ENCODE assay signal across 9 cellular contexts in genomic region chr6:158040804-158041347, GRCh38. TPM values are rescaled to one million over a fixed set of nuclear protein-coding genes. Genes with fewer than 3 reads are reported as not detected.
DNase-seq lines count a peak whose midpoint lies in the region; ATAC-seq and TF ChIP-seq lines count a peak whose summit lies in the region.
"Had no signal": no experiment of that assay in that cellular context is flagged by ENCODE, and none has a peak within 500 bp of the region (broad histone marks: within the 10 kb centered on the region; RNA-seq: fewer than 3 reads in every experiment).

No MANE protein-coding gene starts in this region.

- H3K4ac ChIP-seq in IMR-90 (ENCODE audit: low read depth, low read length), result peak overlapping the region; percentile 99

- peak overlapping the region in 3 of 7 donors; percentile 17 to 68 (median 26) for H3K27ac Mint-ChIP-seq in CD4-positive, alpha-beta memory T cell

- peak overlapping the region; percentile 95 for H3K14ac ChIP-seq in IMR-90 (replicated peaks; ENCODE audit: low read depth, low read length)

- H4K91ac ChIP-seq in IMR-90 (ENCODE audit: insufficient read depth, low read depth, low read length), result peak overlapping the region; percentile 99

- TF ChIP-seq POLR2A in IMR-90 (IDR thresholded peaks at IDR 0.05; ENCODE audit: low read depth, low read length), result no peak; the same call in 1 of the 2 replicates

- H3K27ac ChIP-seq in IMR-90 (ENCODE audit: insufficient read depth, low read length), result peak overlapping the region; percentile 97
- H3K27ac ChIP-seq in angular gyrus (ENCODE audit: low read depth, low read length), result peak overlapping the region; percentile 92
- H3K27ac ChIP-seq in right atrium auricular region, result peak overlapping the region; percentile 94 to 95
- peak overlapping the region; percentile 85 for H3K27ac ChIP-seq in substantia nigra (ENCODE audit: low read depth, low read length, poor library complexity, severe bottlenecking)
- no peak overlapping the region for H3K27ac ChIP-seq in CD4-positive, alpha-beta memory T cell (ENCODE audit: low read depth, low read length)
- H3K27ac ChIP-seq: SK-N-MC had no signal

- H3K4me1 ChIP-seq in IMR-90 (ENCODE audit: control insufficient read depth, insufficient read depth, low read length), result peaks cover 43% of the 10 kb centered on the region
- H3K4me1 ChIP-seq in right atrium auricular region, result peaks cover 0 to 63% of the 10 kb centered on the region in 2 donors
- H3K4me1 ChIP-seq in CD4-positive, alpha-beta memory T cell (ENCODE audit: insufficient read depth, low read length), result peaks cover 6% of the 10 kb centered on the region

- DNase-seq in IMR-90 (peak; percentile 90), right atrium auricular region (ENCODE audit: low spot score) (no peak), substantia nigra (lab: John Stamatoyannopoulos, UW) (no peak), middle frontal gyrus (ENCODE audit: extremely low spot score, low spot score) (no peak)
- no peak for DNase-seq in CD4-positive, alpha-beta memory T cell

- TF ChIP-seq CTCF in IMR-90 (conservative IDR thresholded peaks at IDR 0.05; ENCODE audit: low read depth, low read length) (no peak), right atrium auricular region (IDR thresholded peaks at IDR 0.05) (no peak)

- H3K27me3 Mint-ChIP-seq in CD4-positive, alpha-beta memory T cell, result no peaks in the 10 kb centered on the region

- peak overlapping the region; percentile 96 for H3K23ac ChIP-seq in IMR-90 (ENCODE audit: low read depth, low read length)

- H4K8ac ChIP-seq in IMR-90 (ENCODE audit: low read depth in 2 of 2, low read length in 2 of 2), result peak overlapping the region; percentile 84 to 95

- H3K56ac ChIP-seq in IMR-90 (ENCODE audit: extremely low read depth, insufficient read depth, low read length), result peak overlapping the region; percentile 96

- H3K36me3 ChIP-seq in IMR-90 (ENCODE audit: control insufficient read depth, insufficient read depth, low read length) (peaks cover 24% of the 10 kb centered on the region), right atrium auricular region (peaks cover 4% of the 10 kb centered on the region)
- H3K36me3 ChIP-seq in CD4-positive, alpha-beta memory T cell (ENCODE audit: insufficient read depth, low read length), result peaks cover 16% of the 10 kb centered on the region

- H3K9me1 ChIP-seq in IMR-90 (ENCODE audit: insufficient read depth, low read length), result peaks cover 52% of the 10 kb centered on the region

- H3K4me3 Mint-ChIP-seq in CD4-positive, alpha-beta memory T cell, result no peak overlapping the region

- H3K79me1 ChIP-seq in IMR-90 (ENCODE audit: low read depth in 1 of 2, low read length in 2 of 2), result peaks cover 33 to 85% of the 10 kb centered on the region in 2 experiments

- H2AK9ac ChIP-seq in IMR-90 (replicated peaks; ENCODE audit: low read depth, low read length, poor library complexity), result peak overlapping the region; percentile 99

- H2BK15ac ChIP-seq in IMR-90 (ENCODE audit: low read depth, low read length), result peak overlapping the region; percentile 68; the same call in 2 of the 3 replicates

- dilution Hi-C loops in IMR-90 (cut with HindIII; ENCODE audit: low sequenced_read_pairs, unreplicated experiment), result no loop called here

- no peaks in the 10 kb centered on the region for H4K20me1 ChIP-seq in IMR-90 (ENCODE audit: insufficient read depth, low read length)

- intact Hi-C loops in IMR-90 (cut with micrococcal nuclease), result loop anchor here (2.0 to 5.0 kb wide), 3 partner anchors 14 to 59 kb away; partner anchors contain the start of gene SYNJ2
- intact Hi-C loops in CD4-positive, alpha-beta memory T cell (cut with micrococcal nuclease), result loop anchor here (2.0 kb wide), 1 partner anchor 14 kb away; no protein-coding TSS in a partner anchor

- H3K27me3 ChIP-seq in IMR-90 (ENCODE audit: control insufficient read depth, insufficient read depth, low read length) (no peaks in the 10 kb centered on the region), right atrium auricular region (no peaks in the 10 kb centered on the region)
- no peaks in the 10 kb centered on the region for H3K27me3 ChIP-seq in CD4-positive, alpha-beta memory T cell (ENCODE audit: insufficient read depth, low read length)

- H2BK120ac ChIP-seq in IMR-90 (ENCODE audit: low read depth, low read length), result peak overlapping the region; percentile 98

- H3K4me1 Mint-ChIP-seq in CD4-positive, alpha-beta memory T cell, result peaks cover 6 to 31% (median 16%) of the 10 kb centered on the region in 4 donors

- ATAC-seq in IMR-90 (ENCODE audit: low read depth), result peak; percentile 36
- ATAC-seq in HG02798 (IDR thresholded peaks at IDR 0.05; ENCODE audit: poor library complexity, unreplicated experiment), result no peak

- POLR2A ChIA-PET in IMR-90 (lab: Charles Lee; ENCODE audit: unreplicated experiment), result no interaction called here
- POLR2A ChIA-PET in CD4-positive, alpha-beta memory T cell (lab: Charles Lee; ENCODE audit: partially characterized antibody), result no interaction called here

- H3K4me3 ChIP-seq in IMR-90 (ENCODE audit: insufficient read depth, low read depth, low read length) (peak overlapping the region; percentile 3; the same call in 1 of the 2 replicates), right atrium auricular region (no peak overlapping the region)
- no peak overlapping the region for H3K4me3 ChIP-seq in CD4-positive, alpha-beta memory T cell (ENCODE audit: low read length in 2 of 2)
- H3K4me3 ChIP-seq: SK-N-MC had no signal

- peak overlapping the region; percentile 98 for H2AK5ac ChIP-seq in IMR-90 (ENCODE audit: low read depth, low read length)

- BruUV-seq in IMR-90 (replicated peaks; lab: Mats Ljungman, UMichigan), result no TSS peak

- peak overlapping the region; percentile 2 for H2AFZ ChIP-seq in IMR-90 (replicated peaks; ENCODE audit: low read length, poor library complexity)

- CTCF ChIA-PET in IMR-90 (lab: Yijun Ruan, JAX), result interaction anchor here (0.6 to 1.2 kb wide), 2 partner anchors 15 to 27 kb away, joined by 3 to 5 read pairs; no protein-coding TSS in a partner anchor
- CTCF ChIA-PET in CD4-positive, alpha-beta memory T cell (lab: Charles Lee; ENCODE audit: partially characterized antibody), result interaction anchor here (4.1 kb wide), 1 partner anchor 15 kb away, joined by 19 read pairs; no protein-coding TSS in a partner anchor

- peak overlapping the region; percentile 80 for H3K4me2 ChIP-seq in IMR-90 (ENCODE audit: low read depth, low read length)

- H3K36me3 Mint-ChIP-seq in CD4-positive, alpha-beta memory T cell, result peaks cover 42 to 44% of the 10 kb centered on the region in 2 donors

- H3K9me3 ChIP-seq in IMR-90 (ENCODE audit: control insufficient read depth, insufficient read depth, low read length) (no peaks in the 10 kb centered on the region), right atrium auricular region (no peaks in the 10 kb centered on the region)
- H3K9me3 ChIP-seq in CD4-positive, alpha-beta memory T cell (ENCODE audit: control insufficient read depth in 1 of 2, low read length in 2 of 2), result no peaks in the 10 kb centered on the region

- peak; percentile 1; the same call in 1 of the 2 replicates for TF ChIP-seq RAD21 in IMR-90 (IDR thresholded peaks at IDR 0.05; ENCODE audit: low read length)

- 0% methylated on average over 3 of the region's 12 CpGs; no CpG with 5 or more reads in 1 of the 2 experiments for WGBS in IMR-90 (ENCODE audit: extremely low coverage in 2 of 2, insufficient read length in 1 of 2), 2 experiments

- peak overlapping the region; percentile 99 for H2BK5ac ChIP-seq in IMR-90 (ENCODE audit: low read depth, low read length, poor library complexity, severe bottlenecking)

- H3K9ac ChIP-seq in IMR-90 (ENCODE audit: low read depth, low read length), result peak overlapping the region; percentile 82

- H3K9me3 Mint-ChIP-seq in CD4-positive, alpha-beta memory T cell, result no peaks in the 10 kb centered on the region
- H3K9me3 Mint-ChIP-seq: activated naive CD4-positive, alpha-beta T cell treated with anti-CD3 and anti-CD28 coated beads, Interleukin-2, amount 50 U/mL, for 72 hours had no signal

- H2BK20ac ChIP-seq in IMR-90 (ENCODE audit: low read depth, low read length), result peak overlapping the region; percentile 98

- H4K5ac ChIP-seq in IMR-90 (ENCODE audit: low read depth, low read length), result peak overlapping the region; percentile 95

- H3K18ac ChIP-seq in IMR-90 (ENCODE audit: low read depth, low read length), result peak overlapping the region; percentile 94

- in situ Hi-C loops in IMR-90 (cut with MboI; ENCODE audit: low sequenced_read_pairs), result no loop called here

TF ChIP-seq in IMR-90, 13 proteins besides CTCF, POLR2A, EP300 and RAD21 (continues in another document):
- TF ChIP-seq RFX5 (IDR thresholded peaks at IDR 0.05; ENCODE audit: low read depth, low read length), result no peak
- TF ChIP-seq RCOR1 (IDR thresholded peaks at IDR 0.05; ENCODE audit: insufficient replicate concordance, low read length), result peak; percentile 34
- TF ChIP-seq CEBPB (IDR thresholded peaks at IDR 0.05; ENCODE audit: low read depth, low read length), result no peak
- 0 out of 2 replicates have a peak, but pooled peaks have one; percentile 49 for TF ChIP-seq NFE2L2 (IDR thresholded peaks at IDR 0.05; ENCODE audit: low read depth, low read length)
- TF ChIP-seq, protein P1, sequence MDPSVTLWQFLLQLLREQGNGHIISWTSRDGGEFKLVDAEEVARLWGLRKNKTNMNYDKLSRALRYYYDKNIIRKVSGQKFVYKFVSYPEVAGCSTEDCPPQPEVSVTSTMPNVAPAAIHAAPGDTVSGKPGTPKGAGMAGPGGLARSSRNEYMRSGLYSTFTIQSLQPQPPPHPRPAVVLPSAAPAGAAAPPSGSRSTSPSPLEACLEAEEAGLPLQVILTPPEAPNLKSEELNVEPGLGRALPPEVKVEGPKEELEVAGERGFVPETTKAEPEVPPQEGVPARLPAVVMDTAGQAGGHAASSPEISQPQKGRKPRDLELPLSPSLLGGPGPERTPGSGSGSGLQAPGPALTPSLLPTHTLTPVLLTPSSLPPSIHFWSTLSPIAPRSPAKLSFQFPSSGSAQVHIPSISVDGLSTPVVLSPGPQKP (IDR thresholded peaks at IDR 0.05; ENCODE audit: borderline replicate concordance, low read depth, low read length), result no peak
- peak; percentile 64 for TF ChIP-seq BHLHE40 (IDR thresholded peaks at IDR 0.05; ENCODE audit: low read depth, low read length)
- TF ChIP-seq MAZ (IDR thresholded peaks at IDR 0.05; ENCODE audit: borderline replicate concordance, low read depth, low read length), result peak; percentile 31
- 0 out of 2 replicates have a peak, but pooled peaks have one; percentile 83 for TF ChIP-seq CHD1 (IDR thresholded peaks at IDR 0.05; ENCODE audit: low read depth, low read length)
- no peak for TF ChIP-seq SMC3 (IDR thresholded peaks at IDR 0.05; ENCODE audit: low read depth, low read length)
- no peak for TF ChIP-seq FOS (IDR thresholded peaks at IDR 0.05; ENCODE audit: low read depth, low read length)
- TF ChIP-seq MXI1 (IDR thresholded peaks at IDR 0.05; ENCODE audit: borderline replicate concordance, low read depth, low read length), result no peak

RNA-seq across cellular contexts. Expression of gene SYNJ2, which starts 59.2 kb away (rescaled TPM):
- 43.3 and 45.2 TPM in 2 replicates for total RNA-seq in IMR-90 (2012; rRNA removed)
- 40.8 and 45.6 TPM in 2 replicates for polyA plus RNA-seq in IMR-90 (2012; rRNA removed)
- polyA plus RNA-seq in IMR-90 (2012; cell fraction: cytosol; rRNA removed), result 21.2 and 29.0 TPM in 2 replicates
- 45.7 and 64.6 TPM in 2 replicates for polyA plus RNA-seq in IMR-90 (2012; cell fraction: nucleus; rRNA removed; ENCODE audit: low replicate concordance)
- 10 to 100 TPM; 10.1 to 20.0 TPM for total RNA-seq in right atrium auricular region
- 10 to 100 TPM; 17.2 to 17.4 TPM for total RNA-seq in CD4-positive, alpha-beta memory T cell
- 10 to 100 TPM; 14.5 to 14.6 TPM for polyA plus RNA-seq in CD4-positive, alpha-beta memory T cell
